ENCODE assay signal across 9 cellular contexts in genomic region chr12:113056631-113057488, GRCh38. TPM values are rescaled to one million over a fixed set of nuclear protein-coding genes. Genes with fewer than 3 reads are reported as not detected.
A peak's percentile ranks its signal among the peaks of the same experiment; 100 is the strongest.
DNase-seq lines count a peak whose midpoint lies in the region; ATAC-seq and TF ChIP-seq lines count a peak whose summit lies in the region.
"Had no signal": no experiment of that assay in that cellular context is flagged by ENCODE, and none has a peak within 500 bp of the region (broad histone marks: within the 10 kb centered on the region; RNA-seq: fewer than 3 reads in every experiment).

DTX1 (plus strand) TSS chr12:113056730; CDS start chr12:113058193, 1,463 bp downstream.

- H3K9me3 Mint-ChIP-seq in nephron: peaks cover 3% of the 10 kb centered on the region
- H3K9me3 Mint-ChIP-seq in type B pancreatic cell: no peaks in the 10 kb centered on the region

- TF ChIP-seq CTCF in GM13976 (IDR thresholded peaks at IDR 0.05; ENCODE audit: borderline replicate concordance, control extremely low read depth, extremely low read depth, insufficient read depth, missing control alignments) (no peak), nephron (IDR thresholded peaks at IDR 0.05; ENCODE audit: unreplicated experiment in 3 of 3) (no peak), type B pancreatic cell (conservative IDR thresholded peaks at IDR 0.05) (no peak)

- H3K27ac ChIP-seq in effector memory CD4-positive, alpha-beta T cell (ENCODE audit: insufficient read depth, low read length, poor library complexity, severe bottlenecking): peak within 1 kb of the TSS; percentile 59
- no peak within 1 kb of the TSS for H3K27ac ChIP-seq in SJCRH30
- H3K27ac ChIP-seq: neutrophil had no signal

- peak; percentile 61 for DNase-seq in GM13976 (ENCODE audit: low spot score)
- DNase-seq in activated CD4-positive, alpha-beta T cell treated with anti-CD3 and anti-CD28 coated beads for 1 hour: peak; percentile 28
- peak in 2 of 3 donors; percentile 6 to 13 for DNase-seq in effector memory CD4-positive, alpha-beta T cell
- no peak for DNase-seq in type B pancreatic cell (ENCODE audit: extremely low spot score, unreplicated experiment)
- no peak for DNase-seq in NCI-H2029 (lab: John Stamatoyannopoulos, UW)
- no peak for DNase-seq in SJCRH30

- H3K27ac Mint-ChIP-seq in nephron: no peak within 1 kb of the TSS
- H3K27ac Mint-ChIP-seq in type B pancreatic cell: no peak within 1 kb of the TSS

- peaks cover 22% of the 10 kb centered on the region for H3K4me1 ChIP-seq in effector memory CD4-positive, alpha-beta T cell (ENCODE audit: control insufficient read depth, insufficient read depth, low read length, poor library complexity, severe bottlenecking)
- no peaks in the 10 kb centered on the region for H3K4me1 ChIP-seq in SJCRH30

- H3K9me3 ChIP-seq in effector memory CD4-positive, alpha-beta T cell (ENCODE audit: control insufficient read depth, low read length): no peaks in the 10 kb centered on the region
- no peaks in the 10 kb centered on the region for H3K9me3 ChIP-seq in SJCRH30 (replicated peaks)
- H3K9me3 ChIP-seq: neutrophil had no signal

- H3K36me3 Mint-ChIP-seq in nephron (ENCODE audit: low read depth): no peaks in the 10 kb centered on the region
- no peaks in the 10 kb centered on the region for H3K36me3 Mint-ChIP-seq in type B pancreatic cell

- H3K4me1 Mint-ChIP-seq in nephron (no peaks in the 10 kb centered on the region), type B pancreatic cell (ENCODE audit: unreplicated experiment) (no peaks in the 10 kb centered on the region)

- H3K4me3 Mint-ChIP-seq in nephron (peak within 1 kb of the TSS; percentile 68 to 72 (median 71)), type B pancreatic cell (peak within 1 kb of the TSS; percentile 66)

- H3K27me3 ChIP-seq in effector memory CD4-positive, alpha-beta T cell (replicated peaks; ENCODE audit: control insufficient read depth, insufficient read depth, low read length, poor library complexity, severe bottlenecking): no peaks in the 10 kb centered on the region
- H3K27me3 ChIP-seq in SJCRH30: no peaks in the 10 kb centered on the region

- H3K27me3 Mint-ChIP-seq in nephron (ENCODE audit: low read depth) (peaks cover 46% of the 10 kb centered on the region), type B pancreatic cell (peaks cover 52% of the 10 kb centered on the region)

- no peak for ATAC-seq in HG02973 (IDR thresholded peaks at IDR 0.05; ENCODE audit: unreplicated experiment)

- H3K36me3 ChIP-seq in effector memory CD4-positive, alpha-beta T cell (ENCODE audit: control insufficient read depth, insufficient read depth, low read length): no peaks in the 10 kb centered on the region
- no peaks in the 10 kb centered on the region for H3K36me3 ChIP-seq in SJCRH30
- H3K36me3 ChIP-seq: neutrophil had no signal

- peak within 1 kb of the TSS; percentile 80 for H3K4me3 ChIP-seq in effector memory CD4-positive, alpha-beta T cell (ENCODE audit: insufficient read depth, low read depth, low read length, poor library complexity, severe bottlenecking)
- H3K4me3 ChIP-seq in SJCRH30: no peak within 1 kb of the TSS

- in situ Hi-C loops in GM13976 (cut with MboI; ENCODE audit: low sequenced_read_pairs, unreplicated experiment): loop anchor here (10.0 kb wide), 1 partner anchor 118 kb away; no protein-coding TSS in a partner anchor

RNA-seq across cellular contexts. Expression of gene DTX1, which starts in this region (rescaled TPM):
- 1.4 and 2.4 TPM in 2 replicates for total RNA-seq in type B pancreatic cell (ENCODE audit: low replicate concordance)
- total RNA-seq in SJCRH30 (2014; rRNA removed; shearing (Covaris generic)): not detected in 2 replicates

Comparison
In these comparisons a context has a peak if more than half of its experiments do, and no peak if none do; other contexts are left out.
1. DNase-seq: peak in GM13976 (single experiment), activated CD4-positive, alpha-beta T cell treated with anti-CD3 and anti-CD28 coated beads for 1 hour (single experiment) and effector memory CD4-positive, alpha-beta T cell (2 of 3); none in type B pancreatic cell (single experiment), NCI-H2029 (single experiment) and SJCRH30 (0 of 2).